In genomic region chr2:235263205-235264120, GRCh38 we compare ENCODE assay signal across 9 cellular contexts.
DNase-seq lines count a peak whose midpoint lies in the region; ATAC-seq and TF ChIP-seq lines count a peak whose summit lies in the region.
"Had no signal": no experiment of that assay in that cellular context is flagged by ENCODE, and none has a peak within 500 bp of the region (broad histone marks: within the 10 kb centered on the region; RNA-seq: fewer than 3 reads in every experiment).

No MANE protein-coding gene starts in this region.

- no peak overlapping the region for H3K18ac ChIP-seq in trophoblast cell (ENCODE audit: low read length)

- H3K23ac ChIP-seq in trophoblast cell (ENCODE audit: low read length) = no peak overlapping the region

- H3K9ac ChIP-seq in trophoblast cell (ENCODE audit: low read length) = no peak overlapping the region

- H3K4ac ChIP-seq in trophoblast cell (ENCODE audit: low read depth, low read length) = no peak overlapping the region

- H4K91ac ChIP-seq in trophoblast cell (ENCODE audit: low read depth, low read length) = no peak overlapping the region

- no peak overlapping the region for H2BK120ac ChIP-seq in trophoblast cell (ENCODE audit: insufficient read depth, low read length, poor library complexity)

- no peaks in the 10 kb centered on the region for H3K79me1 ChIP-seq in trophoblast cell (ENCODE audit: low read length)

- H2AK5ac ChIP-seq in trophoblast cell (ENCODE audit: low read length) = no peak overlapping the region

- DNase-seq in ELF-1 (ENCODE audit: low read depth, low spot score) (peak; percentile 73), head of caudate nucleus (peak; percentile 70 to 97 (median 87)), trophoblast cell (peak; percentile 59 to 66), MV-4-11 (lab: John Stamatoyannopoulos, UW) (no peak), GM19238 (ENCODE audit: insufficient read length, low spot score) (no peak)

- no peak overlapping the region for H3K4me2 ChIP-seq in trophoblast cell (ENCODE audit: low read length)

- H4K12ac ChIP-seq in trophoblast cell (ENCODE audit: low read depth, low read length) = no peak overlapping the region

- H3K9me3 ChIP-seq in trophoblast cell (ENCODE audit: insufficient read depth, low read depth, low read length) = peaks cover 2% of the 10 kb centered on the region
- H3K9me3 ChIP-seq: HAP-1 had no signal

- H3K4me3 ChIP-seq in trophoblast cell (ENCODE audit: low read depth, low read length) = no peak overlapping the region
- H3K4me3 ChIP-seq: HAP-1 had no signal

- intact Hi-C loops in head of caudate nucleus (cut with DNase I) = no loop called here

- H4K8ac ChIP-seq in trophoblast cell (ENCODE audit: low read depth, low read length) = no peak overlapping the region

- H2AFZ ChIP-seq in trophoblast cell (ENCODE audit: insufficient read depth, low read length, poor library complexity) = no peak overlapping the region

- no peaks in the 10 kb centered on the region for H3K27me3 ChIP-seq in trophoblast cell (ENCODE audit: insufficient read depth, low read length)

- H3K79me2 ChIP-seq in trophoblast cell (ENCODE audit: control insufficient read depth, insufficient read depth, low read length, poor library complexity) = no peaks in the 10 kb centered on the region

- H3K36me3 ChIP-seq in trophoblast cell (ENCODE audit: control insufficient read depth in 1 of 2, insufficient read depth in 2 of 2, low read length in 2 of 2) = no peaks in the 10 kb centered on the region
- H3K36me3 ChIP-seq: HAP-1 had no signal

- H3K14ac ChIP-seq in trophoblast cell (ENCODE audit: low read length) = no peak overlapping the region

- no peak overlapping the region for H3K27ac ChIP-seq in trophoblast cell (ENCODE audit: low read depth, low read length)

- ATAC-seq in SK-N-SH treated with all-trans-retinoic acid at 6 μM for 48 hours (peak; percentile 99), GM21825 (IDR thresholded peaks at IDR 0.05; ENCODE audit: unreplicated experiment) (no peak), HG03045 (IDR thresholded peaks at IDR 0.05; ENCODE audit: unreplicated experiment) (no peak)

- WGBS in trophoblast cell (ENCODE audit: extremely low coverage, insufficient coverage, insufficient read length) = no CpG with 5 or more reads among the region's 28 CpGs

- no peak overlapping the region for H2BK12ac ChIP-seq in trophoblast cell (ENCODE audit: low read length)

- H2BK5ac ChIP-seq in trophoblast cell (ENCODE audit: low read depth, low read length, poor library complexity) = no peak overlapping the region

- peaks cover 4 to 5% of the 10 kb centered on the region in 2 experiments for H3K4me1 ChIP-seq in trophoblast cell (ENCODE audit: control insufficient read depth in 1 of 2, insufficient read depth in 2 of 2, low read length in 2 of 2)
- H3K4me1 ChIP-seq: HAP-1 had no signal

TF ChIP-seq in SK-N-SH treated with all-trans-retinoic acid at 6 μM for 48 hours, 23 proteins besides CTCF, POLR2A, EP300 and RAD21:
- no peak for TF ChIP-seq TSHZ2 (CRISPR knock-in tag; IDR thresholded peaks at IDR 0.05)
- TF ChIP-seq, protein P1, sequence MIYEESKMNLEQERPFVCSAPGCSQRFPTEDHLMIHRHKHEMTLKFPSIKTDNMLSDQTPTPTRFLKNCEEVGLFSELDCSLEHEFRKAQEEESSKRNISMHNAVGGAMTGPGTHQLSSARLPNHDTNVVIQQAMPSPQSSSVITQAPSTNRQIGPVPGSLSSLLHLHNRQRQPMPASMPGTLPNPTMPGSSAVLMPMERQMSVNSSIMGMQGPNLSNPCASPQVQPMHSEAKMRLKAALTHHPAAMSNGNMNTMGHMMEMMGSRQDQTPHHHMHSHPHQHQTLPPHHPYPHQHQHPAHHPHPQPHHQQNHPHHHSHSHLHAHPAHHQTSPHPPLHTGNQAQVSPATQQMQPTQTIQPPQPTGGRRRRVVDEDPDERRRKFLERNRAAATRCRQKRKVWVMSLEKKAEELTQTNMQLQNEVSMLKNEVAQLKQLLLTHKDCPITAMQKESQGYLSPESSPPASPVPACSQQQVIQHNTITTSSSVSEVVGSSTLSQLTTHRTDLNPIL (CRISPR knock-in tag; IDR thresholded peaks at IDR 0.05; ENCODE audit: low read depth) = peak; percentile 11; the same call in 1 of the 2 replicates

Comparison
In these comparisons a context has a peak if more than half of its experiments do, and no peak if none do; other contexts are left out.
1. DNase-seq: peak in ELF-1 (single experiment), head of caudate nucleus (42 of 42) and trophoblast cell (2 of 2); none in MV-4-11 (single experiment) and GM19238 (single experiment).